Comparison of ENCODE assay signal across 25 cellular contexts in genomic region chr16:50939356-50939755, GRCh38.
"Had no signal": no experiment of that assay in that cellular context is flagged by ENCODE, and none has a peak within 500 bp of the region (broad histone marks: within the 10 kb centered on the region; RNA-seq: fewer than 3 reads in every experiment).

No MANE protein-coding gene starts in this region.

- H3K4me1 ChIP-seq: stomach, suprapubic skin, testis, thyroid gland, tibial artery, tibial nerve, transverse colon, upper lobe of right lung, uterus, vagina had no signal

- H3K36me3 ChIP-seq: stomach, suprapubic skin, thoracic aorta, thyroid gland, tibial artery, tibial nerve, transverse colon, upper lobe of right lung, uterus, vagina had no signal

- H3K4me3 ChIP-seq: stomach, suprapubic skin, testis, thoracic aorta, thyroid gland, tibial artery, tibial nerve, transverse colon, upper lobe of right lung, uterus, vagina had no signal

- H3K27me3 ChIP-seq: suprapubic skin, testis, thyroid gland, tibial artery, tibial nerve, transverse colon, upper lobe of right lung, uterus, vagina had no signal

- DNase-seq: stimulated activated CD4-positive, alpha-beta T cell treated with anti-CD3 and anti-CD28 coated beads, Interleukin-2, amount 100 ng/mL, for 48 hours; stimulated activated CD4-positive, alpha-beta T cell treated with anti-CD3 and anti-CD28 coated beads, Interleukin-4, amount 100 ng/mL, for 1 hour; stimulated activated CD4-positive, alpha-beta T cell treated with anti-CD3 and anti-CD28 coated beads, Interleukin-4, amount 100 ng/mL, for 24 hours; stimulated activated CD4-positive, alpha-beta T cell treated with anti-CD3 and anti-CD28 coated beads, Interleukin-4, amount 100 ng/mL, for 4 hours; stimulated activated CD8-positive, alpha-beta memory T cell treated with anti-CD3 and anti-CD28 coated beads, Interleukin-4, amount 100 ng/mL, for 48 hours; stimulated activated naive B cell treated with anti-CD40 and anti-IgM and Interleukin-4, amounts not matched to agents 10 μg/mL and 1 μg/mL and 100 μg/mL, for 72 hours; stimulated activated naive CD4-positive, alpha-beta T cell; stimulated activated naive CD4-positive, alpha-beta T cell treated with Interleukin-2 at 50 U/mL for 16 hours; stimulated activated naive CD8-positive, alpha-beta T cell treated with anti-CD3 and anti-CD28 coated beads, Interleukin-15, amount 100 ng/mL, for 72 hours; stimulated activated naive CD8-positive, alpha-beta T cell treated with anti-CD3 and anti-CD28 coated beads, Interleukin-15, Interleukin-2, amounts not matched to agents 100 U/mL and 50 U/mL, for 24 hours; stomach; substantia nigra; testis; thyroid gland; tibial artery; transverse colon; trophoblast cell; upper lobe of right lung; uterus had no signal

- H3K9me3 ChIP-seq: stomach, suprapubic skin, testis, thoracic aorta, thyroid gland, tibial artery, tibial nerve, transverse colon, upper lobe of right lung, uterus, vagina had no signal

- H3K27ac ChIP-seq: stomach, suprapubic skin, testis, thoracic aorta, thyroid gland, tibial artery, tibial nerve, transverse colon, upper lobe of right lung, uterus, vagina had no signal

- ATAC-seq: stimulated activated effector memory CD8-positive, alpha-beta T cell treated with anti-CD3 and anti-CD28 coated beads, Interleukin-12 subunit alpha, Interleukin-12 subunit beta, amount 100 ng/mL, for 72 hours; stimulated activated memory B cell treated with anti-CD40 and anti-IgM and Interleukin-4, amounts not matched to agents 10 μg/mL and 1 μg/mL and 100 μg/mL, for 72 hours; stimulated activated naive B cell treated with anti-CD40 and anti-IgM and Interleukin-4, amounts not matched to agents 10 μg/mL and 1 μg/mL and 100 μg/mL, for 72 hours; stimulated activated naive CD8-positive, alpha-beta T cell treated with anti-CD3 and anti-CD28 coated beads, Interleukin-15, amount 100 ng/mL, for 72 hours; stimulated activated naive CD8-positive, alpha-beta T cell treated with anti-CD3 and anti-CD28 coated beads, Interleukin-15, Interleukin-2, amounts not matched to agents 100 U/mL and 50 U/mL, for 24 hours; upper lobe of right lung had no signal
